ENCODE assay signal across 18 cellular contexts in the genomic region with DNA sequence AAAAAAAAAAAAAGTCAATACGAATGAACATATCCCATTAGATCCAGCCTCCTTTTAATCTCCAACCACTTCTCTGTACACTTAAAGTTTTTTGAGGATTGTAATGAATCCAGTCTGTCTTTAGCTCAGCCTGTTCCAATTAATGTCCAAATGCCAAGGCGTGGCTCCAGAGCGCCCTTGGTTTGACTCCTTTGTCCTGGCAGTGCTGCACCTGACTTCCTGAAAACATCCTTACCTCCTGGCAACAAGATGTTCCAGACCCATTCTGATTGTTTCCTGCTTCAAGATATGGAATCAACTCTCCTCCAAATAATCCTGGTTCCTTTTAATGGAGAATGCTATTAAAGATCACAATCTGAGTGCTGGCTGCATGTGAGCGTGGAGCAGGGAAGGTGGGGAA.
A peak's percentile ranks its signal among the peaks of the same experiment; 100 is the strongest.
DNase-seq lines count a peak whose midpoint lies in the region; ATAC-seq, FAIRE-seq and TF ChIP-seq lines count a peak whose summit lies in the region.
"Had no signal": no experiment of that assay in that cellular context is flagged by ENCODE, and none has a peak within 500 bp of the region (broad histone marks: within the 10 kb centered on the region; RNA-seq: fewer than 3 reads in every experiment).

No MANE protein-coding gene starts in this region.

- intact Hi-C loops in sigmoid colon (cut with DNase I): loop anchor here (5.0 kb wide), 1 partner anchor 51 kb away; no protein-coding TSS in a partner anchor

- peaks cover 0 to 59% (median 52%) of the 10 kb centered on the region in 4 donors for H3K4me1 ChIP-seq in sigmoid colon
- H3K4me1 ChIP-seq: A549 had no signal

- H3K36me3 ChIP-seq in bronchial epithelial cell (ENCODE audit: control insufficient read depth, insufficient read depth, low read length): no peaks in the 10 kb centered on the region
- H3K36me3 ChIP-seq in sigmoid colon: no peaks in the 10 kb centered on the region

- H3K27ac Mint-ChIP-seq in nephron: peak overlapping the region; percentile 52 to 74 (median 70)
- peak overlapping the region; percentile 12 for H3K27ac Mint-ChIP-seq in stimulated activated effector memory CD8-positive, alpha-beta T cell treated with anti-CD3 and anti-CD28 coated beads, Interleukin-12 subunit alpha, Interleukin-12 subunit beta, amount 100 ng/mL, for 72 hours
- H3K27ac Mint-ChIP-seq: CD14-positive monocyte; CD8-positive, alpha-beta T cell had no signal

- peaks cover 15% of the 10 kb centered on the region for H3K27me3 Mint-ChIP-seq in nephron (ENCODE audit: low read depth)

- H3K4me1 Mint-ChIP-seq in nephron: peaks cover 38% of the 10 kb centered on the region
- H3K4me1 Mint-ChIP-seq in stimulated activated effector memory CD8-positive, alpha-beta T cell treated with anti-CD3 and anti-CD28 coated beads, Interleukin-12 subunit alpha, Interleukin-12 subunit beta, amount 100 ng/mL, for 72 hours: no peaks in the 10 kb centered on the region

- peak overlapping the region; percentile 46 for H3K27ac ChIP-seq in VCaP
- H3K27ac ChIP-seq in sigmoid colon: peak overlapping the region in 1 of 4 donors; percentile 19
- H3K27ac ChIP-seq: A549 had no signal

- H3K36me3 Mint-ChIP-seq in nephron (ENCODE audit: low read depth): no peaks in the 10 kb centered on the region
- H3K36me3 Mint-ChIP-seq in stimulated activated effector memory CD8-positive, alpha-beta T cell treated with anti-CD3 and anti-CD28 coated beads, Interleukin-12 subunit alpha, Interleukin-12 subunit beta, amount 100 ng/mL, for 72 hours: no peaks in the 10 kb centered on the region
- H3K36me3 Mint-ChIP-seq: CD14-positive monocyte; CD8-positive, alpha-beta T cell had no signal

- no peak for ATAC-seq in stimulated activated effector memory CD8-positive, alpha-beta T cell treated with anti-CD3 and anti-CD28 coated beads, Interleukin-12 subunit alpha, Interleukin-12 subunit beta, amount 100 ng/mL, for 72 hours
- no peak for ATAC-seq in HG02571 (IDR thresholded peaks at IDR 0.05; ENCODE audit: unreplicated experiment)
- ATAC-seq: A549; CD8-positive, alpha-beta T cell had no signal

- no peak overlapping the region for H3K4me3 Mint-ChIP-seq in nephron
- H3K4me3 Mint-ChIP-seq in stimulated activated effector memory CD8-positive, alpha-beta T cell treated with anti-CD3 and anti-CD28 coated beads, Interleukin-12 subunit alpha, Interleukin-12 subunit beta, amount 100 ng/mL, for 72 hours: no peak overlapping the region
- H3K4me3 Mint-ChIP-seq: CD14-positive monocyte; CD8-positive, alpha-beta T cell had no signal

- H3K9me3 Mint-ChIP-seq in nephron: no peaks in the 10 kb centered on the region
- no peaks in the 10 kb centered on the region for H3K9me3 Mint-ChIP-seq in stimulated activated effector memory CD8-positive, alpha-beta T cell treated with anti-CD3 and anti-CD28 coated beads, Interleukin-12 subunit alpha, Interleukin-12 subunit beta, amount 100 ng/mL, for 72 hours
- H3K9me3 Mint-ChIP-seq: CD8-positive, alpha-beta T cell had no signal

- TF ChIP-seq EP300 in sigmoid colon (IDR thresholded peaks at IDR 0.05): no peak

- no peak for TF ChIP-seq CTCF in VCaP (conservative IDR thresholded peaks at IDR 0.05)
- no peak for TF ChIP-seq CTCF in bronchial epithelial cell (IDR thresholded peaks at IDR 0.05; ENCODE audit: insufficient read depth, low read length, severe bottlenecking)
- no peak for TF ChIP-seq CTCF in nephron (IDR thresholded peaks at IDR 0.05; ENCODE audit: unreplicated experiment in 3 of 3)
- TF ChIP-seq CTCF in sigmoid colon (IDR thresholded peaks at IDR 0.05): no peak

- FAIRE-seq in bronchial epithelial cell (lab: Jason Lieb, UNC): peak; percentile 76
- FAIRE-seq: A549, D721Med, GM12892, GM19239 had no signal

- H3K4me3 ChIP-seq in bronchial epithelial cell (ENCODE audit: low read depth, low read length) (no peak overlapping the region), sigmoid colon (no peak overlapping the region)
- H3K4me3 ChIP-seq: A549 had no signal

- TF ChIP-seq POLR2A in sigmoid colon (IDR thresholded peaks at IDR 0.05): no peak

- DNase-seq in bronchial epithelial cell (ENCODE audit: low read depth) (no peak), NCI-H345 treated with DMSO at 0.1 percent for 48 hours (lab: John Stamatoyannopoulos, UW; ENCODE audit: unreplicated experiment) (no peak), HT-29 (ENCODE audit: low spot score) (no peak), sigmoid colon (no peak)
- DNase-seq in stimulated activated effector memory CD8-positive, alpha-beta T cell treated with anti-CD3 and anti-CD28 coated beads, Interleukin-12 subunit alpha, Interleukin-12 subunit beta, amount 100 ng/mL, for 72 hours (ENCODE audit: low spot score in 2 of 2): no peak
- DNase-seq: CD8-positive, alpha-beta T cell; COR-L47; DND-41; GDM1; H7 had no signal

- H3K27me3 ChIP-seq in bronchial epithelial cell (ENCODE audit: control insufficient read depth, insufficient read depth, low read length): no peaks in the 10 kb centered on the region
- H3K27me3 ChIP-seq in sigmoid colon: no peaks in the 10 kb centered on the region

- WGBS in sigmoid colon, 2 donors: 83 to 88% methylated on average over 4 of the region's 4 CpGs

- H3K9me3 ChIP-seq in sigmoid colon: no peaks in the 10 kb centered on the region
- H3K9me3 ChIP-seq: A549 had no signal
